24 cellular contexts compared by ENCODE assay signal in the genomic region with DNA sequence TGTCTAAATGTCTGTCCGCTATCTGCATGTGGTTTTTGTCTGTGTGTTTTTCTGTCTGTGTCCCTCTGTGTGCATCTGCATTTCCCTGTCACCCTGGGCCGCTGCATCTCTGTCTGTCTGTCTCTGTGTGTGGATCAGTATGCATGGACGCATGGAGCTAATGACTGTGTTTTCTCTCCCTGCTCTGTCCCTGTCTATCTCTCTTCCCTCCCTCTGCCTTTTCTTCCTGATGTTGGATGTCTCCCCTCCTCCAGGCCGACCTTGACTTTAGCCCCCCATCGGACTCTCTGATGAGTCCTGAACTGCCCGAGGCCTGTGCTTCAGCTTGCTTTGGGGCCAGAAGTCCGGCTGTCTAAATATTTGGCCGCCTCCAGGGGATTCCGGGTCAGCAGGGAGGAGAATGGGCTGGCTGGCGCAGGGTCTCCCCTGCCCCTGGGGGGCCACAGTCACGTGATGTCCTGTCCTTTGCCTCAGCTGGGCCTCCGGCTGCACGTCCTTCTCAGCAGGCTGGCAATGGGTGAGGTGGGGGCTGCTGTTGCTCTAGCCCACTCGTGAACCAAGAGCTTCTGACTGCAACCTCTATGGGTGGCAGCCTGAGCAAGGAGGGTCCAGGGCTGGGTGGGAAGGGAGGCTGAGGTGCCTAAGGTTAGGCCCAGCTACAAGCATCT. TPM values are rescaled to one million over a fixed set of nuclear protein-coding genes. Genes with fewer than 3 reads are reported as not detected.
"Had no signal": no experiment of that assay in that cellular context is flagged by ENCODE, and none has a peak within 500 bp of the region (broad histone marks: within the 10 kb centered on the region; RNA-seq: fewer than 3 reads in every experiment).

No MANE protein-coding gene starts in this region.

- H3K36me3 ChIP-seq: left lung, thoracic aorta, upper lobe of left lung had no signal

- H3K9ac ChIP-seq: parathyroid adenoma had no signal

- ATAC-seq: activated CD4-positive, alpha-beta T cell treated with anti-CD3 and anti-CD28 coated beads for 36 hours; left lung; natural killer cell treated with Interleukin-12 subunit alpha and Interleukin-12 subunit beta and Interleukin-15 and Interleukin-18, amount 100 ng/mL, for 72 hours; sciatic nerve; stimulated activated naive B cell treated with anti-CD40 and anti-IgM and Interleukin-4, amounts not matched to agents 10 μg/mL and 1 μg/mL and 100 μg/mL, for 72 hours; T-cell had no signal

- H3K4me3 ChIP-seq: left lung, thoracic aorta, upper lobe of left lung had no signal

- H3K4me3 Mint-ChIP-seq: activated CD4-positive, alpha-beta T cell treated with anti-CD3 and anti-CD28 coated beads for 36 hours; activated naive CD8-positive, alpha-beta T cell treated with anti-CD3 and anti-CD28 coated beads for 36 hours; immature natural killer cell; natural killer cell treated with Interleukin-12 subunit alpha and Interleukin-12 subunit beta and Interleukin-15 and Interleukin-18, amount 100 ng/mL, for 72 hours; stimulated activated naive B cell treated with anti-CD40 and anti-IgM and Interleukin-4, amounts not matched to agents 10 μg/mL and 1 μg/mL and 100 μg/mL, for 72 hours; T-cell had no signal

- H3K4me1 Mint-ChIP-seq: immature natural killer cell had no signal

- H3K9me3 Mint-ChIP-seq: activated naive CD8-positive, alpha-beta T cell treated with anti-CD3 and anti-CD28 coated beads for 36 hours; immature natural killer cell; natural killer cell treated with Interleukin-12 subunit alpha and Interleukin-12 subunit beta and Interleukin-15 and Interleukin-18, amount 100 ng/mL, for 72 hours; stimulated activated naive B cell treated with anti-CD40 and anti-IgM and Interleukin-4, amounts not matched to agents 10 μg/mL and 1 μg/mL and 100 μg/mL, for 72 hours; T-cell had no signal

- DNase-seq: activated CD4-positive, alpha-beta T cell treated with anti-CD3 and anti-CD28 coated beads for 36 hours; activated CD4-positive, alpha-beta T cell treated with anti-CD3 and anti-CD28 coated beads, Interleukin-2, amount 50 U/mL, for 4 hours; activated naive CD4-positive, alpha-beta T cell treated with Interleukin-2 at 50 U/mL for 16 hours; activated naive CD8-positive, alpha-beta T cell treated with anti-CD3 and anti-CD28 coated beads for 36 hours; activated T-cell treated with anti-CD3 and anti-CD28 coated beads, Interleukin-2, amount 50 U/mL, for 48 hours; effector CD4-positive, alpha-beta T cell; erythroblast; foreskin fibroblast; immature natural killer cell; kidney glomerular epithelial cell; left lung; nucleus accumbens; small intestine; stimulated activated CD4-positive, alpha-beta T cell treated with anti-CD3 and anti-CD28 coated beads, Interleukin-2, amount 100 ng/mL, for 24 hours; stimulated activated naive B cell treated with anti-CD40 and anti-IgM and Interleukin-4, amounts not matched to agents 10 μg/mL and 1 μg/mL and 100 μg/mL, for 72 hours; T-cell; upper lobe of left lung had no signal

- H3K36me3 Mint-ChIP-seq: activated naive CD8-positive, alpha-beta T cell treated with anti-CD3 and anti-CD28 coated beads for 36 hours; immature natural killer cell; natural killer cell treated with Interleukin-12 subunit alpha and Interleukin-12 subunit beta and Interleukin-15 and Interleukin-18, amount 100 ng/mL, for 72 hours; stimulated activated naive B cell treated with anti-CD40 and anti-IgM and Interleukin-4, amounts not matched to agents 10 μg/mL and 1 μg/mL and 100 μg/mL, for 72 hours; T-cell had no signal

- H3K27ac Mint-ChIP-seq: activated CD4-positive, alpha-beta T cell treated with anti-CD3 and anti-CD28 coated beads for 36 hours; activated naive CD8-positive, alpha-beta T cell treated with anti-CD3 and anti-CD28 coated beads for 36 hours; immature natural killer cell; natural killer cell treated with Interleukin-12 subunit alpha and Interleukin-12 subunit beta and Interleukin-15 and Interleukin-18, amount 100 ng/mL, for 72 hours; stimulated activated naive B cell treated with anti-CD40 and anti-IgM and Interleukin-4, amounts not matched to agents 10 μg/mL and 1 μg/mL and 100 μg/mL, for 72 hours; T-cell had no signal

- H3K27ac ChIP-seq: left lung, parathyroid adenoma, thoracic aorta, upper lobe of left lung had no signal

- H3K9me3 ChIP-seq: left lung, thoracic aorta, upper lobe of left lung had no signal

- H3K4me1 ChIP-seq: parathyroid adenoma had no signal

RNA-seq across cellular contexts. Expression of a gene that starts 3.7 kb away (rescaled TPM):
- total RNA-seq: fibroblast of lung; natural killer cell treated with Interleukin-12 subunit alpha and Interleukin-12 subunit beta and Interleukin-15 and Interleukin-18, amount 100 ng/mL, for 72 hours had no signal
- polyA plus RNA-seq: immature natural killer cell had no signal

RNA-seq across cellular contexts. Expression of a gene that starts 17.4 kb away (rescaled TPM):
- total RNA-seq: activated CD8-positive, alpha-beta memory T cell treated with anti-CD3 and anti-CD28 coated beads for 36 hours; chondrocyte; fibroblast of lung; left lung; natural killer cell treated with Interleukin-12 subunit alpha and Interleukin-12 subunit beta and Interleukin-15 and Interleukin-18, amount 100 ng/mL, for 72 hours; sciatic nerve had no signal
- polyA plus RNA-seq: fibroblast of lung, immature natural killer cell, small intestine had no signal

RNA-seq across cellular contexts. Expression of a gene that starts 53.7 kb away (rescaled TPM):
- polyA plus RNA-seq: immature natural killer cell had no signal
